24 cellular contexts compared by ENCODE assay signal in genomic region chr6:16510245-16510644, GRCh38.
"Had no signal": no experiment of that assay in that cellular context is flagged by ENCODE, and none has a peak within 500 bp of the region (broad histone marks: within the 10 kb centered on the region; RNA-seq: fewer than 3 reads in every experiment).

No MANE protein-coding gene starts in this region.

- H3K27ac ChIP-seq: esophagus squamous epithelium, lower lobe of right lung, prostate gland, right atrium auricular region, sigmoid colon, testis, tibial nerve, upper lobe of right lung had no signal

- H3K4me3 Mint-ChIP-seq: effector memory CD8-positive, alpha-beta T cell; immature natural killer cell; nephron progenitor cell; stimulated activated effector memory CD8-positive, alpha-beta T cell treated with anti-CD3 and anti-CD28 coated beads, Interleukin-12 subunit alpha, Interleukin-12 subunit beta, amount 100 ng/mL, for 72 hours had no signal

- H3K27me3 ChIP-seq: esophagus squamous epithelium, right atrium auricular region, sigmoid colon, testis, tibial nerve, upper lobe of right lung, uterus had no signal

- DNase-seq: cortex of kidney; effector memory CD8-positive, alpha-beta T cell; esophagus squamous epithelium; foreskin melanocyte; immature natural killer cell; islet precursor cell; left colon; left ventricle myocardium superior; lower lobe of right lung; nephron progenitor cell; nucleus accumbens; sigmoid colon; stimulated activated CD4-positive, alpha-beta T cell treated with anti-CD3 and anti-CD28 coated beads, Interleukin-2, amount 100 ng/mL, for 24 hours; stimulated activated CD4-positive, alpha-beta T cell treated with anti-CD3 and anti-CD28 coated beads, Interleukin-4, amount 100 ng/mL, for 24 hours; stimulated activated naive CD8-positive, alpha-beta T cell treated with anti-CD3 and anti-CD28 coated beads, Interleukin-15, Interleukin-2, amounts not matched to agents 100 U/mL and 50 U/mL, for 24 hours; testis; upper lobe of right lung; uterus had no signal

- H3K9me3 Mint-ChIP-seq: effector memory CD8-positive, alpha-beta T cell; immature natural killer cell; naive thymus-derived CD8-positive, alpha-beta T cell; nephron progenitor cell; stimulated activated effector memory CD8-positive, alpha-beta T cell treated with anti-CD3 and anti-CD28 coated beads, Interleukin-12 subunit alpha, Interleukin-12 subunit beta, amount 100 ng/mL, for 72 hours had no signal

- H3K9me3 ChIP-seq: esophagus squamous epithelium, lower lobe of right lung, prostate gland, right atrium auricular region, sigmoid colon, testis, tibial nerve, upper lobe of right lung, uterus had no signal

- H3K36me3 ChIP-seq: prostate gland, right atrium auricular region, sigmoid colon, tibial nerve, upper lobe of right lung, uterus had no signal

- H3K27me3 Mint-ChIP-seq: effector memory CD8-positive, alpha-beta T cell; naive thymus-derived CD8-positive, alpha-beta T cell had no signal

- H3K4me3 ChIP-seq: esophagus squamous epithelium, lower lobe of right lung, prostate gland, right atrium auricular region, sigmoid colon, testis, tibial nerve, upper lobe of right lung, uterus had no signal

- FAIRE-seq: endometrium had no signal

- H3K27ac Mint-ChIP-seq: nephron progenitor cell; stimulated activated effector memory CD8-positive, alpha-beta T cell treated with anti-CD3 and anti-CD28 coated beads, Interleukin-12 subunit alpha, Interleukin-12 subunit beta, amount 100 ng/mL, for 72 hours had no signal

- H3K36me3 Mint-ChIP-seq: naive thymus-derived CD8-positive, alpha-beta T cell had no signal
